In the genomic region with DNA sequence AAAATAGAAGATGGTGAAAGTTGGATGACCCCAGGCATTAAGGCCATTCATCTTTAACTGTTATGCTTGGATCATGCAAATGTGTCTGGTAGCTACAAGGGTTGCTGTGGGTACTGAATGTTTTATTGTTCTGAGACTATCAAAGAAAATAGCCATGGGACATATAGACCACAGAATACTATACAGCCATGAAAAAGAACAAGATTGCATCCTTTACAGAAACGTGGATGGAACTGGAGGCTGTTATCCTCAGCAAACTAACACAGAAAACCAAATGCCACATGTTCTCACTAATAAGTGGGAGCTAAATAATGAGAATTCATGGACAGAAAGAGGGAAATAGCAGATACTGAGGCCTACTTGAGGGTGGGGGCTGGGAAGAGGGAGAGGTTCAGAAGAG, we compare ENCODE assay signal across 23 cellular contexts.
"Had no signal": no experiment of that assay in that cellular context is flagged by ENCODE, and none has a peak within 500 bp of the region (broad histone marks: within the 10 kb centered on the region; RNA-seq: fewer than 3 reads in every experiment).

No MANE protein-coding gene starts in this region.

- H3K27ac ChIP-seq: HL-60, RWPE1 had no signal

- ATAC-seq: Panc1 had no signal

- H3K4me2 ChIP-seq: SK-N-SH had no signal

- DNase-seq: Karpas-422, KG1, MG63, NCI-H1092, NCI-H1105 treated with DMSO at 0.1 percent for 48 hours, NCI-H1417 treated with DMSO at 0.1 percent for 48 hours, NCI-H146, NCI-H1694 treated with DMSO at 0.1 percent for 48 hours, NCI-H2029, NCI-H2081 treated with DMSO at 0.1 percent for 48 hours, NCI-H2171, NCI-H226, NCI-H446, NCI-H510A, NCI-H524 treated with DMSO at 0.1 percent for 48 hours, NCI-H69, NCI-H774, SHP77, SK-N-SH had no signal

- FAIRE-seq: HTR-8/SVneo had no signal

- H3K36me3 ChIP-seq: MG63 had no signal

- H3K9me3 ChIP-seq: MG63, SK-N-SH had no signal

- H3K4me3 ChIP-seq: MG63 had no signal

- H3K9ac ChIP-seq: SK-N-SH had no signal

- H3K27me3 ChIP-seq: MG63 had no signal
